In genomic region chr20:47854687-47855212, GRCh38 we compare ENCODE assay signal across 8 cellular contexts.
DNase-seq lines count a peak whose midpoint lies in the region; ATAC-seq and TF ChIP-seq lines count a peak whose summit lies in the region.

No MANE protein-coding gene starts in this region.

- H3K4me3 ChIP-seq in heart left ventricle (no peak overlapping the region), epithelial cell of proximal tubule (ENCODE audit: low read depth, low read length) (no peak overlapping the region), tibial artery (no peak overlapping the region)

- peaks cover 0 to 4% (median 0%) of the 10 kb centered on the region in 9 donors for H3K27me3 ChIP-seq in heart left ventricle
- H3K27me3 ChIP-seq in tibial artery: peaks cover 0 to 15% of the 10 kb centered on the region in 2 donors

- peaks cover 0 to 19% (median 8%) of the 10 kb centered on the region in 12 donors for H3K4me1 ChIP-seq in heart left ventricle
- H3K4me1 ChIP-seq in tibial artery: peaks cover 0 to 18% (median 13%) of the 10 kb centered on the region in 4 donors

- peaks cover 50% of the 10 kb centered on the region for H3K27me3 Mint-ChIP-seq in T-helper 17 cell

- H3K4me3 Mint-ChIP-seq in T-helper 17 cell: no peak overlapping the region

- peaks cover 3% of the 10 kb centered on the region for H3K4me1 Mint-ChIP-seq in T-helper 17 cell

- no peak for TF ChIP-seq POLR2A in heart left ventricle (IDR thresholded peaks at IDR 0.05)

- ATAC-seq in heart left ventricle (no peak), T-helper 17 cell (no peak)

- H3K36me3 ChIP-seq in heart left ventricle: no peaks in the 10 kb centered on the region
- H3K36me3 ChIP-seq in tibial artery: no peaks in the 10 kb centered on the region

- DNase-seq in heart left ventricle: no peak
- no peak for DNase-seq in cardiac septum (ENCODE audit: low spot score)
- peak; percentile 14 for DNase-seq in NCI-H526 treated with DMSO at 0.1 percent for 48 hours (lab: John Stamatoyannopoulos, UW)
- no peak for DNase-seq in epithelial cell of proximal tubule (ENCODE audit: low read depth)
- DNase-seq in T-helper 17 cell: no peak
- DNase-seq in tibial artery: no peak
- DNase-seq in medulla oblongata (ENCODE audit: extremely low spot score): no peak
- DNase-seq in stimulated activated CD4-positive, alpha-beta T cell treated with anti-CD3 and anti-CD28 coated beads, Interleukin-12 subunit alpha, Interleukin-12 subunit beta, amount 100 ng/mL, for 4 hours: no peak

- H3K36me3 Mint-ChIP-seq in T-helper 17 cell (ENCODE audit: low read depth): no peaks in the 10 kb centered on the region

- no peak overlapping the region for H3K27ac ChIP-seq in heart left ventricle
- H3K27ac ChIP-seq in tibial artery: no peak overlapping the region

- no peaks in the 10 kb centered on the region for H3K9me3 ChIP-seq in heart left ventricle
- H3K9me3 ChIP-seq in T-helper 17 cell (ENCODE audit: control insufficient read depth, low read length, poor library complexity, severe bottlenecking): no peaks in the 10 kb centered on the region
- no peaks in the 10 kb centered on the region for H3K9me3 ChIP-seq in tibial artery

- intact Hi-C loops in heart left ventricle (cut with DNase I) (loop anchor here in 1 of 10 donors (5.0 kb wide), 1 partner anchor 768 kb away; no protein-coding TSS in a partner anchor), cardiac septum (cut with DNase I) (no loop called here), tibial artery (cut with DNase I; ENCODE audit: low total_unique reads) (no loop called here)

- no peak overlapping the region for H3K27ac Mint-ChIP-seq in T-helper 17 cell

- 67 to 78% (median 69%) methylated on average over 10 of the region's 10 CpGs for WGBS in heart left ventricle, 4 donors

- TF ChIP-seq CTCF in heart left ventricle (IDR thresholded peaks at IDR 0.05) (peak in 7 of 12 donors; percentile 13 to 39 (median 27)), epithelial cell of proximal tubule (conservative IDR thresholded peaks at IDR 0.05; ENCODE audit: low read depth, low read length) (peak; percentile 69), tibial artery (IDR thresholded peaks at IDR 0.05) (no peak)

Comparison
In these comparisons a context has a peak if more than half of its experiments do, and no peak if none do; other contexts are left out.
1. CTCF ChIP-seq: peak in heart left ventricle (7 of 12) and epithelial cell of proximal tubule (single experiment); none in tibial artery (0 of 2).